Comparison of ENCODE assay signal across 10 cellular contexts in the genomic region with DNA sequence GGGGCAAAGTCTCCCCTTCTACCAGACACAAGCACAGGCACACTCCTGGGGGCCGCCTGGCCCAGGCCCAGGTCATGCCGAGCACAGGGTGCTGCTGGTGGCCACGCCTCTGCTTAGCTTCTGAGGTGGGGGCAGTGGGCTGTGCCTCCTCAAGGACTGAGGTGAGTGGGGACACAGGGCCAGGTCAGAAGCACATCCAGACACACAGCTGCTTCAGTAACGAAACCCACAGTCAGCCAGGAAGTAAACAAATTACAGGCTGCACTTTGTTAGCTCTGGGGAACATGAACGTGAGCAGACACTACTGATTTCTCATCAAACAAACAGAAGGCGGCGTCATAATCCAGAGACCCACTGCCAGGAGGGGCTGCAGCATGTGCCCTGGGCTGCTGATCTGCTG.
DNase-seq lines count a peak whose midpoint lies in the region; ATAC-seq and TF ChIP-seq lines count a peak whose summit lies in the region.
"Had no signal": no experiment of that assay in that cellular context is flagged by ENCODE, and none has a peak within 500 bp of the region (broad histone marks: within the 10 kb centered on the region; RNA-seq: fewer than 3 reads in every experiment).

No MANE protein-coding gene starts in this region.

- TF ChIP-seq CTCF in VCaP (conservative IDR thresholded peaks at IDR 0.05) (no peak), endothelial cell (IDR thresholded peaks at IDR 0.05; ENCODE audit: unreplicated experiment) (no peak)

- no peaks in the 10 kb centered on the region for H3K36me3 Mint-ChIP-seq in endothelial cell (ENCODE audit: low read depth, unreplicated experiment)
- H3K36me3 Mint-ChIP-seq in natural killer cell treated with Interleukin-12 subunit alpha and Interleukin-12 subunit beta and Interleukin-15 and Interleukin-18, amount 100 ng/mL, for 72 hours: no peaks in the 10 kb centered on the region

- peaks cover 3% of the 10 kb centered on the region for H3K9me3 Mint-ChIP-seq in endothelial cell (ENCODE audit: unreplicated experiment)
- H3K9me3 Mint-ChIP-seq in natural killer cell treated with Interleukin-12 subunit alpha and Interleukin-12 subunit beta and Interleukin-15 and Interleukin-18, amount 100 ng/mL, for 72 hours: no peaks in the 10 kb centered on the region

- peaks cover 20% of the 10 kb centered on the region for H3K4me1 Mint-ChIP-seq in endothelial cell (ENCODE audit: unreplicated experiment)
- peaks cover 9 to 12% of the 10 kb centered on the region in 2 donors for H3K4me1 Mint-ChIP-seq in natural killer cell treated with Interleukin-12 subunit alpha and Interleukin-12 subunit beta and Interleukin-15 and Interleukin-18, amount 100 ng/mL, for 72 hours (ENCODE audit: low read depth in 2 of 2)

- peak; percentile 51 for ATAC-seq in GM19328 (IDR thresholded peaks at IDR 0.05; ENCODE audit: unreplicated experiment)
- peak; percentile 28 for ATAC-seq in HG03442 (IDR thresholded peaks at IDR 0.05; ENCODE audit: unreplicated experiment)
- ATAC-seq in natural killer cell treated with Interleukin-12 subunit alpha and Interleukin-12 subunit beta and Interleukin-15 and Interleukin-18, amount 100 ng/mL, for 72 hours: no peak
- no peak for ATAC-seq in HG02642 (IDR thresholded peaks at IDR 0.05; ENCODE audit: poor library complexity, unreplicated experiment)

- no peak overlapping the region for H3K27ac Mint-ChIP-seq in endothelial cell (ENCODE audit: unreplicated experiment)
- no peak overlapping the region for H3K27ac Mint-ChIP-seq in natural killer cell treated with Interleukin-12 subunit alpha and Interleukin-12 subunit beta and Interleukin-15 and Interleukin-18, amount 100 ng/mL, for 72 hours

- H3K27me3 Mint-ChIP-seq in endothelial cell (ENCODE audit: unreplicated experiment): peaks cover 4% of the 10 kb centered on the region
- peaks cover 0 to 4% of the 10 kb centered on the region in 2 donors for H3K27me3 Mint-ChIP-seq in natural killer cell treated with Interleukin-12 subunit alpha and Interleukin-12 subunit beta and Interleukin-15 and Interleukin-18, amount 100 ng/mL, for 72 hours

- DNase-seq in COR-L47 (lab: John Stamatoyannopoulos, UW): peak; percentile 49
- DNase-seq in UCSD-AML1 (lab: John Stamatoyannopoulos, UW; ENCODE audit: unreplicated experiment): no peak
- no peak for DNase-seq in endothelial cell (ENCODE audit: low spot score)
- DNase-seq in natural killer cell treated with Interleukin-12 subunit alpha and Interleukin-12 subunit beta and Interleukin-15 and Interleukin-18, amount 100 ng/mL, for 72 hours (ENCODE audit: low spot score): no peak
- DNase-seq: GF-D8 had no signal

- H3K27ac ChIP-seq in VCaP: peak overlapping the region; percentile 56
- H3K27ac ChIP-seq: parathyroid adenoma had no signal

- H3K4me3 Mint-ChIP-seq in endothelial cell (ENCODE audit: unreplicated experiment): no peak overlapping the region
- no peak overlapping the region for H3K4me3 Mint-ChIP-seq in natural killer cell treated with Interleukin-12 subunit alpha and Interleukin-12 subunit beta and Interleukin-15 and Interleukin-18, amount 100 ng/mL, for 72 hours

Comparison
In these comparisons a context has a peak if more than half of its experiments do, and no peak if none do; other contexts are left out.
1. ATAC-seq: peak in GM19328 (single experiment) and HG03442 (single experiment); none in natural killer cell treated with Interleukin-12 subunit alpha and Interleukin-12 subunit beta and Interleukin-15 and Interleukin-18, amount 100 ng/mL, for 72 hours (0 of 2) and HG02642 (single experiment).